ENCODE assay signal across 1 cellular context in genomic region chrX:154397888-154398667, GRCh38.
TF ChIP-seq lines count a peak whose summit lies in the region.

Gene RPL10 (plus strand): TSS chrX:154398377. CDS start chrX:154398520, 143 bp downstream.

TF ChIP-seq in HepG2, 621 proteins besides CTCF, POLR2A, EP300 and RAD21 (continued from another document and continues in another):
- TF ChIP-seq, protein P1, sequence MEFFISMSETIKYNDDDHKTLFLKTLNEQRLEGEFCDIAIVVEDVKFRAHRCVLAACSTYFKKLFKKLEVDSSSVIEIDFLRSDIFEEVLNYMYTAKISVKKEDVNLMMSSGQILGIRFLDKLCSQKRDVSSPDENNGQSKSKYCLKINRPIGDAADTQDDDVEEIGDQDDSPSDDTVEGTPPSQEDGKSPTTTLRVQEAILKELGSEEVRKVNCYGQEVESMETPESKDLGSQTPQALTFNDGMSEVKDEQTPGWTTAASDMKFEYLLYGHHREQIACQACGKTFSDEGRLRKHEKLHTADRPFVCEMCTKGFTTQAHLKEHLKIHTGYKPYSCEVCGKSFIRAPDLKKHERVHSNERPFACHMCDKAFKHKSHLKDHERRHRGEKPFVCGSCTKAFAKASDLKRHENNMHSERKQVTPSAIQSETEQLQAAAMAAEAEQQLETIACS (CRISPR knock-in tag; IDR thresholded peaks at IDR 0.05), result peak; percentile 9; the same call in 1 of the 2 replicates
- TF ChIP-seq, protein P2, sequence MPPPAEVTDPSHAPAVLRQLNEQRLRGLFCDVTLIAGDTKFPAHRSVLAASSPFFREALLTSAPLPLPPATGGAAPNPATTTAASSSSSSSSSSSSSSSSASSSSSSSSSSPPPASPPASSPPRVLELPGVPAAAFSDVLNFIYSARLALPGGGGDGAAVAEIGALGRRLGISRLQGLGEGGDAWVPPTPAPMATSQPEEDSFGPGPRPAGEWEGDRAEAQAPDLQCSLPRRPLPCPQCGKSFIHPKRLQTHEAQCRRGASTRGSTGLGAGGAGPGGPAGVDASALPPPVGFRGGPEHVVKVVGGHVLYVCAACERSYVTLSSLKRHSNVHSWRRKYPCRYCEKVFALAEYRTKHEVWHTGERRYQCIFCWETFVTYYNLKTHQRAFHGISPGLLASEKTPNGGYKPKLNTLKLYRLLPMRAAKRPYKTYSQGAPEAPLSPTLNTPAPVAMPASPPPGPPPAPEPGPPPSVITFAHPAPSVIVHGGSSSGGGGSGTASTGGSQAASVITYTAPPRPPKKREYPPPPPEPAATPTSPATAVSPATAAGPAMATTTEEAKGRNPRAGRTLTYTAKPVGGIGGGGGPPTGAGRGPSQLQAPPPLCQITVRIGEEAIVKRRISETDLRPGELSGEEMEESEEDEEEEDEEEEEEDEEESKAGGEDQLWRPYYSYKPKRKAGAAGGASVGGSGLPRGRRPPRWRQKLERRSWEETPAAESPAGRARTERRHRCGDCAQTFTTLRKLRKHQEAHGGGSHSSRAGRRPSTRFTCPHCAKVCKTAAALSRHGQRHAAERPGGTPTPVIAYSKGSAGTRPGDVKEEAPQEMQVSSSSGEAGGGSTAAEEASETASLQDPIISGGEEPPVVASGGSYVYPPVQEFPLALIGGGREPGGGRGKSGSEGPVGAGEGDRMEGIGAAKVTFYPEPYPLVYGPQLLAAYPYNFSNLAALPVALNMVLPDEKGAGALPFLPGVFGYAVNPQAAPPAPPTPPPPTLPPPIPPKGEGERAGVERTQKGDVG (CRISPR knock-in tag; IDR thresholded peaks at IDR 0.05; ENCODE audit: borderline replicate concordance), result no peak
- peak; percentile 70 for TF ChIP-seq GMEB2 (CRISPR knock-in tag; IDR thresholded peaks at IDR 0.05; ENCODE audit: low read depth)
- no peak for TF ChIP-seq ZIK1 (CRISPR knock-in tag; IDR thresholded peaks at IDR 0.05; ENCODE audit: borderline replicate concordance, low read depth)
- no peak for TF ChIP-seq CCAR2 (optimal IDR thresholded peaks at IDR 0.05; ENCODE audit: low read depth, low read length)
- TF ChIP-seq ZBTB3 (CRISPR knock-in tag; IDR thresholded peaks at IDR 0.05; ENCODE audit: borderline replicate concordance, low read depth), result no peak
- no peak; the same call in 1 of the 2 replicates for TF ChIP-seq HOXD1 (CRISPR knock-in tag; IDR thresholded peaks at IDR 0.05)
- peak; percentile 67; the same call in 1 of the 2 replicates for TF ChIP-seq SSRP1 (CRISPR knock-in tag; IDR thresholded peaks at IDR 0.05)
- TF ChIP-seq ZBTB21 (CRISPR knock-in tag; IDR thresholded peaks at IDR 0.05), result no peak
- no peak for TF ChIP-seq TRIM22 (IDR thresholded peaks at IDR 0.05)
- TF ChIP-seq HDAC2 (CRISPR knock-in tag; IDR thresholded peaks at IDR 0.05), result no peak
- peak; percentile 71; the same call in 1 of the 2 replicates for TF ChIP-seq ZNF124 (CRISPR knock-in tag; IDR thresholded peaks at IDR 0.05)
- TF ChIP-seq, protein P3, sequence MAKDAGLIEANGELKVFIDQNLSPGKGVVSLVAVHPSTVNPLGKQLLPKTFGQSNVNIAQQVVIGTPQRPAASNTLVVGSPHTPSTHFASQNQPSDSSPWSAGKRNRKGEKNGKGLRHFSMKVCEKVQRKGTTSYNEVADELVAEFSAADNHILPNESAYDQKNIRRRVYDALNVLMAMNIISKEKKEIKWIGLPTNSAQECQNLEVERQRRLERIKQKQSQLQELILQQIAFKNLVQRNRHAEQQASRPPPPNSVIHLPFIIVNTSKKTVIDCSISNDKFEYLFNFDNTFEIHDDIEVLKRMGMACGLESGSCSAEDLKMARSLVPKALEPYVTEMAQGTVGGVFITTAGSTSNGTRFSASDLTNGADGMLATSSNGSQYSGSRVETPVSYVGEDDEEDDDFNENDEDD (CRISPR knock-in tag; IDR thresholded peaks at IDR 0.05; ENCODE audit: borderline replicate concordance), result peak; percentile 55; the same call in 1 of the 2 replicates
- no peak for TF ChIP-seq ZNF615 (CRISPR knock-in tag; IDR thresholded peaks at IDR 0.05; ENCODE audit: borderline replicate concordance)
- TF ChIP-seq ETV6 (CRISPR knock-in tag; conservative IDR thresholded peaks at IDR 0.05), result 0 out of 2 replicates have a peak, but pooled peaks have one; percentile 44
- TF ChIP-seq RORA (CRISPR knock-in tag; IDR thresholded peaks at IDR 0.05), result no peak
- TF ChIP-seq ASH2L (IDR thresholded peaks at IDR 0.05; ENCODE audit: insufficient read length, low read depth, low read length), result peak; percentile 43
- TF ChIP-seq, protein P4, sequence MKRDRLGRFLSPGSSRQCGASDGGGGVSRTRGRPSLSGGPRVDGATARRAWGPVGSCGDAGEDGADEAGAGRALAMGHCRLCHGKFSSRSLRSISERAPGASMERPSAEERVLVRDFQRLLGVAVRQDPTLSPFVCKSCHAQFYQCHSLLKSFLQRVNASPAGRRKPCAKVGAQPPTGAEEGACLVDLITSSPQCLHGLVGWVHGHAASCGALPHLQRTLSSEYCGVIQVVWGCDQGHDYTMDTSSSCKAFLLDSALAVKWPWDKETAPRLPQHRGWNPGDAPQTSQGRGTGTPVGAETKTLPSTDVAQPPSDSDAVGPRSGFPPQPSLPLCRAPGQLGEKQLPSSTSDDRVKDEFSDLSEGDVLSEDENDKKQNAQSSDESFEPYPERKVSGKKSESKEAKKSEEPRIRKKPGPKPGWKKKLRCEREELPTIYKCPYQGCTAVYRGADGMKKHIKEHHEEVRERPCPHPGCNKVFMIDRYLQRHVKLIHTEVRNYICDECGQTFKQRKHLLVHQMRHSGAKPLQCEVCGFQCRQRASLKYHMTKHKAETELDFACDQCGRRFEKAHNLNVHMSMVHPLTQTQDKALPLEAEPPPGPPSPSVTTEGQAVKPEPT (CRISPR knock-in tag; IDR thresholded peaks at IDR 0.05; ENCODE audit: low read depth), result no peak
- TF ChIP-seq ONECUT2 (CRISPR knock-in tag; IDR thresholded peaks at IDR 0.05), result no peak
- no peak for TF ChIP-seq SMAD3 (CRISPR knock-in tag; IDR thresholded peaks at IDR 0.05)
- no peak for TF ChIP-seq PRMT3 (CRISPR knock-in tag; IDR thresholded peaks at IDR 0.05; ENCODE audit: borderline replicate concordance, low read depth)
- no peak for TF ChIP-seq NBN (conservative IDR thresholded peaks at IDR 0.05)
- TF ChIP-seq ZMYM4 (CRISPR knock-in tag; IDR thresholded peaks at IDR 0.05), result peak; percentile 33; the same call in 1 of the 2 replicates
- no peak for TF ChIP-seq ISX (CRISPR knock-in tag; conservative IDR thresholded peaks at IDR 0.05)
- no peak for TF ChIP-seq ZNF530 (CRISPR knock-in tag; IDR thresholded peaks at IDR 0.05; ENCODE audit: low read depth)
- TF ChIP-seq ZNF749 (CRISPR knock-in tag; IDR thresholded peaks at IDR 0.05; ENCODE audit: borderline replicate concordance), result 0 out of 2 replicates have a peak, but pooled peaks have one; percentile 23
- TF ChIP-seq HHEX (CRISPR knock-in tag; IDR thresholded peaks at IDR 0.05), result no peak
- peak; percentile 65; the same call in 1 of the 2 replicates for TF ChIP-seq ZNF205 (CRISPR knock-in tag; IDR thresholded peaks at IDR 0.05)
- no peak for TF ChIP-seq CERS6 (CRISPR knock-in tag; IDR thresholded peaks at IDR 0.05)
- TF ChIP-seq E2F2 (CRISPR knock-in tag; IDR thresholded peaks at IDR 0.05; ENCODE audit: borderline replicate concordance), result no peak
- TF ChIP-seq NONO (IDR thresholded peaks at IDR 0.05), result no peak
- TF ChIP-seq NONO (CRISPR knock-in tag; conservative IDR thresholded peaks at IDR 0.05), result peak; percentile 19; the same call in 1 of the 2 replicates
- TF ChIP-seq, protein P5, sequence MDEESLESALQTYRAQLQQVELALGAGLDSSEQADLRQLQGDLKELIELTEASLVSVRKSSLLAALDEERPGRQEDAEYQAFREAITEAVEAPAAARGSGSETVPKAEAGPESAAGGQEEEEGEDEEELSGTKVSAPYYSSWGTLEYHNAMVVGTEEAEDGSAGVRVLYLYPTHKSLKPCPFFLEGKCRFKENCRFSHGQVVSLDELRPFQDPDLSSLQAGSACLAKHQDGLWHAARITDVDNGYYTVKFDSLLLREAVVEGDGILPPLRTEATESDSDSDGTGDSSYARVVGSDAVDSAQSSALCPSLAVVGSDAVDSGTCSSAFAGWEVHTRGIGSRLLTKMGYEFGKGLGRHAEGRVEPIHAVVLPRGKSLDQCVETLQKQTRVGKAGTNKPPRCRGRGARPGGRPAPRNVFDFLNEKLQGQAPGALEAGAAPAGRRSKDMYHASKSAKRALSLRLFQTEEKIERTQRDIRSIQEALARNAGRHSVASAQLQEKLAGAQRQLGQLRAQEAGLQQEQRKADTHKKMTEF (CRISPR knock-in tag; IDR thresholded peaks at IDR 0.05), result peak; percentile 12; the same call in 1 of the 2 replicates
- no peak for TF ChIP-seq ZNF224 (CRISPR knock-in tag; IDR thresholded peaks at IDR 0.05)
- no peak for TF ChIP-seq ZNF30 (CRISPR knock-in tag; IDR thresholded peaks at IDR 0.05)
- no peak for TF ChIP-seq ZFYVE20 (CRISPR knock-in tag; IDR thresholded peaks at IDR 0.05; ENCODE audit: borderline replicate concordance, low read depth)
- TF ChIP-seq GATA4 (IDR thresholded peaks at IDR 0.05; ENCODE audit: borderline replicate concordance, low read depth), result peak; percentile 49; the same call in 1 of the 2 replicates
- no peak for TF ChIP-seq JUND (CRISPR knock-in tag; IDR thresholded peaks at IDR 0.05)
- no peak for TF ChIP-seq EEA1 (CRISPR knock-in tag; IDR thresholded peaks at IDR 0.05; ENCODE audit: borderline replicate concordance)
- peak; percentile 86 for TF ChIP-seq CREB1 (IDR thresholded peaks at IDR 0.05)
- peak; percentile 90 for TF ChIP-seq CREB1 (CRISPR knock-in tag; IDR thresholded peaks at IDR 0.05)
- TF ChIP-seq BRD4 (CRISPR knock-in tag; IDR thresholded peaks at IDR 0.05), result no peak; the same call in 1 of the 2 replicates
- TF ChIP-seq SNAI1 (CRISPR knock-in tag; IDR thresholded peaks at IDR 0.05; ENCODE audit: borderline replicate concordance), result peak; percentile 75
- TF ChIP-seq, protein P6, sequence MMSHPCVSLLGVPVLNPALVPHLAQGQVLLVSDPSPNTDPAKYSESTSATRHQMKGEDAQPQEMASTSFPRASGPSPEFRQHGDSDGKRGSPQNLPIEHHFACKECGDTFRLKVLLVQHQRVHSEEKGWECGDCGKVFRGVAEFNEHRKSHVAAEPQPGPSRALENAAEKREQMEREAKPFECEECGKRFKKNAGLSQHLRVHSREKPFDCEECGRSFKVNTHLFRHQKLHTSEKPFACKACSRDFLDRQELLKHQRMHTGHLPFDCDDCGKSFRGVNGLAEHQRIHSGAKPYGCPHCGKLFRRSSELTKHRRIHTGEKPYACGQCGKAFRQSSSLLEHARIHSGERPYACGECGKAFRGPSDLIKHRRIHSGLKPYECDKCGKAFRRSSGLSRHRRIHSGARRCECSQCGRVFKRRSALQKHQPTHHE (CRISPR knock-in tag; IDR thresholded peaks at IDR 0.05; ENCODE audit: borderline replicate concordance), result no peak
- TF ChIP-seq SETDB1 (CRISPR knock-in tag; IDR thresholded peaks at IDR 0.05; ENCODE audit: borderline replicate concordance), result no peak
- no peak for TF ChIP-seq CENPX (CRISPR knock-in tag; IDR thresholded peaks at IDR 0.05)
- TF ChIP-seq ZNF546 (CRISPR knock-in tag; conservative IDR thresholded peaks at IDR 0.05), result peak; percentile 35; the same call in 1 of the 2 replicates
- TF ChIP-seq PREB (CRISPR knock-in tag; IDR thresholded peaks at IDR 0.05), result no peak
- TF ChIP-seq PCBP1 (IDR thresholded peaks at IDR 0.05; ENCODE audit: borderline replicate concordance, low read depth, low read length), result no peak
